Comparison of ENCODE assay signal across 20 cellular contexts in genomic region chr11:1988667-1989317, GRCh38. TPM values are rescaled to one million over a fixed set of nuclear protein-coding genes. Genes with fewer than 3 reads are reported as not detected.
DNase-seq lines count a peak whose midpoint lies in the region; ATAC-seq, FAIRE-seq and TF ChIP-seq lines count a peak whose summit lies in the region.
"Had no signal": no experiment of that assay in that cellular context is flagged by ENCODE, and none has a peak within 500 bp of the region (broad histone marks: within the 10 kb centered on the region; RNA-seq: fewer than 3 reads in every experiment).

No MANE protein-coding gene starts in this region.

- no peaks in the 10 kb centered on the region for H3K27me3 ChIP-seq in PC-9 (ENCODE audit: insufficient read depth, low read depth)
- H3K27me3 ChIP-seq in K562 (ENCODE audit: control insufficient read depth in 2 of 2, insufficient read depth in 2 of 2, low read length in 2 of 2), result no peaks in the 10 kb centered on the region
- H3K27me3 ChIP-seq in psoas muscle (ENCODE audit: insufficient read depth in 3 of 3, low read length in 2 of 3), result no peaks in the 10 kb centered on the region
- H3K27me3 ChIP-seq: gastrocnemius medialis, SJSA1 had no signal

- no peak for TF ChIP-seq RAD21 in K562 (CRISPR knock-in tag; conservative IDR thresholded peaks at IDR 0.05 in 1 of 2, IDR thresholded peaks at IDR 0.05 in 1 of 2)

- no CpG with 5 or more reads among the region's 24 CpGs for WGBS in K562 (ENCODE audit: insufficient coverage, low coverage, missing lambda C conversion rate)
- 68 to 78% (median 75%) methylated on average over 5 to 13 of the region's 24 CpGs for WGBS in psoas muscle, 3 donors

- H3K36me3 ChIP-seq in PC-9 (ENCODE audit: low read depth) (no peaks in the 10 kb centered on the region), K562 (ENCODE audit: control insufficient read depth, insufficient read depth, low read length) (no peaks in the 10 kb centered on the region), psoas muscle (ENCODE audit: insufficient read depth in 1 of 2, low read depth in 1 of 2) (no peaks in the 10 kb centered on the region)
- H3K36me3 ChIP-seq: gastrocnemius medialis, SJSA1 had no signal

- POLR2A ChIA-PET in PC-9 (lab: Charles Lee; ENCODE audit: unreplicated experiment), result no interaction called here
- POLR2A ChIA-PET in K562 (lab: Yijun Ruan, JAX), result interaction anchor here (0.6 kb wide), 3 partner anchors 18 to 681 kb away, joined by 3 read pairs; no protein-coding TSS in a partner anchor

- H3K4me2 ChIP-seq in PC-9 (no peak overlapping the region), K562 (ENCODE audit: insufficient read depth, low read length) (no peak overlapping the region)

- no peaks in the 10 kb centered on the region for H3F3A ChIP-seq in PC-9 (ENCODE audit: insufficient read depth, low read depth)

- ATAC-seq in K562, result peak; percentile 65
- peak in 3 of 4 donors; percentile 8 to 27 (median 26) for ATAC-seq in psoas muscle
- no peak for ATAC-seq in HG02870 (IDR thresholded peaks at IDR 0.05; ENCODE audit: unreplicated experiment)
- ATAC-seq: activated CD4-positive, CD25-positive, alpha-beta regulatory T cell treated with anti-CD3 and anti-CD28 coated beads, Interleukin-2, amount 50 U/mL, for 24 hours; esophagus mucosa had no signal

- H3K79me2 ChIP-seq in PC-9 (ENCODE audit: low read depth) (no peaks in the 10 kb centered on the region), K562 (ENCODE audit: control insufficient read depth, insufficient read depth, low read length) (no peaks in the 10 kb centered on the region)

- no peak for TF ChIP-seq EP300 in K562 (IDR thresholded peaks at IDR 0.05; ENCODE audit: low read length)

- no peaks in the 10 kb centered on the region for H3K9me3 ChIP-seq in PC-9 (ENCODE audit: insufficient read depth, low read depth)
- H3K9me3 ChIP-seq in K562 (replicated peaks; ENCODE audit: control insufficient read depth, insufficient read depth, low read depth, low read length), result no peaks in the 10 kb centered on the region
- H3K9me3 ChIP-seq in psoas muscle, result no peaks in the 10 kb centered on the region
- H3K9me3 ChIP-seq: gastrocnemius medialis, SJSA1 had no signal

- H3K27ac ChIP-seq in PC-9, result no peak overlapping the region
- no peak overlapping the region for H3K27ac ChIP-seq in K562 (ENCODE audit: extremely low read depth, low read depth, low read length)
- no peak overlapping the region for H3K27ac ChIP-seq in psoas muscle
- H3K27ac ChIP-seq: SJSA1, skin epidermis had no signal

- no peaks in the 10 kb centered on the region for H3K9me2 ChIP-seq in PC-9 (ENCODE audit: insufficient read depth)

- in situ Hi-C loops in K562 (cut with MboI), result no loop called here

- DNase-seq in PC-9 (peak; percentile 0 to 32), K562 (ENCODE audit: extremely low read depth in 1 of 4, low spot score in 3 of 4) (peak in 1 of 4 experiments; percentile 31), left kidney (ENCODE audit: low read depth, low spot score) (peak; percentile 93), psoas muscle (peak in 1 of 2 donors; percentile 52), cortex of kidney (lab: John Stamatoyannopoulos, UW) (no peak), HPDE6-E6E7 (ENCODE audit: extremely low spot score) (no peak), hepatic stellate cell (ENCODE audit: low spot score) (no peak)
- DNase-seq: amygdala; DND-41; effector CD4-positive, alpha-beta T cell; MM.1S; NCI-H2171 treated with DMSO at 0.1 percent for 48 hours; NCI-H69; occipital lobe had no signal

- CTCF ChIA-PET in PC-9 (lab: Charles Lee), result interaction anchor here (0.7 kb wide), 1 partner anchor 34 kb away, joined by 8 read pairs; no protein-coding TSS in a partner anchor
- CTCF ChIA-PET in K562 (lab: Yijun Ruan, JAX; ENCODE audit: low intra/inter-chr PET ratio), result no interaction called here

- no peak overlapping the region for H2AFZ ChIP-seq in PC-9
- no peak overlapping the region for H2AFZ ChIP-seq in K562 (ENCODE audit: low read depth, low read length)

- H4K20me1 ChIP-seq in PC-9 (ENCODE audit: insufficient read depth), result no peaks in the 10 kb centered on the region
- no peaks in the 10 kb centered on the region for H4K20me1 ChIP-seq in K562 (replicated peaks; ENCODE audit: control insufficient read depth, insufficient read depth, low read length)

- no peak for TF ChIP-seq POLR2A in K562 (conservative IDR thresholded peaks at IDR 0.05)

- intact Hi-C loops in PC-9 (cut with micrococcal nuclease; ENCODE audit: unreplicated experiment) (no loop called here), K562 (cut with micrococcal nuclease) (no loop called here), psoas muscle (cut with DNase I) (no loop called here)

- no peaks in the 10 kb centered on the region for H3K9me1 ChIP-seq in K562 (ENCODE audit: control insufficient read depth, insufficient read depth, low read length)

- TF ChIP-seq CTCF in PC-9 (conservative IDR thresholded peaks at IDR 0.05) (no peak), K562 (IDR thresholded peaks at IDR 0.05 in 2 of 3, conservative IDR thresholded peaks at IDR 0.05 in 1 of 3; ENCODE audit: insufficient read depth in 2 of 3, low read depth in 1 of 3, low read length in 3 of 3) (no peak), psoas muscle (IDR thresholded peaks at IDR 0.05) (no peak)

- H3K4me1 ChIP-seq in PC-9 (replicated peaks; ENCODE audit: insufficient read depth) (no peaks in the 10 kb centered on the region), K562 (replicated peaks in 1 of 2; ENCODE audit: control insufficient read depth in 2 of 2, insufficient read depth in 2 of 2, low read length in 2 of 2) (no peaks in the 10 kb centered on the region; a peak in 1 of 5 replicates), psoas muscle (no peaks in the 10 kb centered on the region)
- H3K4me1 ChIP-seq: gastrocnemius medialis, SJSA1 had no signal

- H3K4me3 ChIP-seq in PC-9, result no peak overlapping the region
- no peak overlapping the region for H3K4me3 ChIP-seq in K562
- no peak overlapping the region for H3K4me3 ChIP-seq in psoas muscle
- H3K4me3 ChIP-seq: gastrocnemius medialis, SJSA1, skin epidermis had no signal

- H3K9ac ChIP-seq in K562 (ENCODE audit: insufficient read depth in 1 of 2, low read depth in 2 of 2, low read length in 2 of 2), result no peak overlapping the region

- BruUV-seq in PC-9 (replicated peaks; lab: Mats Ljungman, UMichigan), result TSS peak; percentile 41
- no TSS peak for BruUV-seq in K562 (replicated peaks; lab: Mats Ljungman, UMichigan)

- peak; percentile 98 for FAIRE-seq in K562 (lab: Jason Lieb, UNC)

RNA-seq across cellular contexts. Expression of gene H19, which starts 8.8 kb away (rescaled TPM):
- total RNA-seq in PC-9 (2021) (0.26 and 0.53 TPM in 2 replicates), K562 (2014; rRNA removed) (18.7 and 20.7 TPM in 2 replicates), K562 (2014; rRNA removed; fragmentation: Illumina TruSeq; extraction: Trizol) (4.0 and 5.8 TPM in 2 replicates), K562 (2015; rRNA removed; fragmentation: Illumina TruSeq; extraction: Trizol) (20.5 and 24.6 TPM in 2 replicates), K562 (2021) (10.0 and 15.6 TPM in 2 replicates), psoas muscle (over 10,000 TPM in 1 of 4 donors, 1,000 to 10,000 TPM in 3; 2,069 to 10,740 (median 4,409) TPM)
- 18.4 and 75.9 TPM in 2 replicates for total RNA-seq in K562 (2011; cell fraction: chromatin; rRNA removed; ENCODE audit: low replicate concordance)
- total RNA-seq in K562 (2011; cell fraction: nucleolus; rRNA removed), result 34.1 and 71.4 TPM in 2 replicates
- 40.2 and 132 TPM in 2 replicates for total RNA-seq in K562 (2011; cell fraction: nucleoplasm; rRNA removed)
- polyA plus RNA-seq in K562 (2011; rRNA removed) (220 and 682 TPM in 2 replicates), K562 (2014; fragmentation: Illumina TruSeq; extraction: Trizol) (15.7 and 19.7 TPM in 2 replicates), K562 (2014; fragmentation: Nextera tagmentation; extraction: Ambion mirVana) (under 1 TPM; 0.13 to 0.63 TPM), K562 (2014; rRNA removed) (13.0 and 18.2 TPM in 2 replicates), psoas muscle (1,000 to 10,000 TPM; 1,446 to 5,104 (median 4,933) TPM)
- 487 and 1,836 TPM in 2 replicates for polyA plus RNA-seq in K562 (2011; cell fraction: cytosol; rRNA removed)
- 124 and 550 TPM in 2 replicates for polyA plus RNA-seq in K562 (2011; cell fraction: nucleus; rRNA removed)
- 7.2 and 15.5 TPM in 2 replicates for polyA plus RNA-seq in K562 (2012)
- polyA minus RNA-seq in K562 (2011; rRNA and poly(A)+ RNA removed), result 162 and 353 TPM in 2 replicates
- 373 and 514 TPM in 2 replicates for polyA minus RNA-seq in K562 (2011; cell fraction: cytosol; rRNA and poly(A)+ RNA removed)
- 32.9 and 61.7 TPM in 2 replicates for polyA minus RNA-seq in K562 (2011; cell fraction: nucleus; rRNA and poly(A)+ RNA removed)
- total RNA-seq: SJSA1 had no signal

RNA-seq across cellular contexts. Expression of gene MRPL23, which starts 41.7 kb away (rescaled TPM):
- total RNA-seq in PC-9 (2021) (66.4 and 76.3 TPM in 2 replicates), K562 (2014; rRNA removed) (109 and 128 TPM in 2 replicates), K562 (2014; rRNA removed; fragmentation: Illumina TruSeq; extraction: Trizol) (17.5 and 22.7 TPM in 2 replicates), K562 (2015; rRNA removed; fragmentation: Illumina TruSeq; extraction: Trizol) (46.2 and 53.3 TPM in 2 replicates), K562 (2021) (63.7 and 72.7 TPM in 2 replicates), psoas muscle (10 to 100 TPM; 46.3 to 91.8 (median 66.9) TPM)
- 26.8 and 80.9 TPM in 2 replicates for total RNA-seq in K562 (2011; cell fraction: chromatin; rRNA removed; ENCODE audit: low replicate concordance)
- 67.7 and 84.7 TPM in 2 replicates for total RNA-seq in K562 (2011; cell fraction: nucleolus; rRNA removed)
- total RNA-seq in K562 (2011; cell fraction: nucleoplasm; rRNA removed), result 43.5 and 46.6 TPM in 2 replicates
- polyA plus RNA-seq in K562 (2011; rRNA removed) (35.5 and 50.9 TPM in 2 replicates), K562 (2014; fragmentation: Illumina TruSeq; extraction: Trizol) (37.4 and 42.9 TPM in 2 replicates), K562 (2014; fragmentation: Nextera tagmentation; extraction: Ambion mirVana) (1 to 10 TPM in 1 of 2 experiments, under 1 TPM in 1; 0.44 to 1.1 TPM), K562 (2014; rRNA removed) (79.9 and 85.9 TPM in 2 replicates), psoas muscle (100 to 1,000 TPM in 2 of 3 donors, 10 to 100 TPM in 1; 75.4 to 163 (median 130) TPM)
- polyA plus RNA-seq in K562 (2011; cell fraction: cytosol; rRNA removed), result 131 and 155 TPM in 2 replicates
- 75.9 and 80.7 TPM in 2 replicates for polyA plus RNA-seq in K562 (2011; cell fraction: nucleus; rRNA removed)
- polyA plus RNA-seq in K562 (2012), result 44.3 and 53.3 TPM in 2 replicates
- 19.0 and 20.5 TPM in 2 replicates for polyA minus RNA-seq in K562 (2011; rRNA and poly(A)+ RNA removed)
- polyA minus RNA-seq in K562 (2011; cell fraction: cytosol; rRNA and poly(A)+ RNA removed), result 40.8 and 45.4 TPM in 2 replicates
- 53.0 and 70.8 TPM in 2 replicates for polyA minus RNA-seq in K562 (2011; cell fraction: nucleus; rRNA and poly(A)+ RNA removed)

Comparison
In these comparisons a context has a peak if more than half of its experiments do, and no peak if none do; other contexts are left out.
1. DNase-seq: peak in PC-9 (2 of 2) and left kidney (single experiment); none in cortex of kidney (single experiment), HPDE6-E6E7 (single experiment) and hepatic stellate cell (single experiment).
2. RNA of gene H19, which starts 8.8 kb away (total RNA-seq): 2,069 to 10,740 TPM in psoas muscle; 4.0 to 132 TPM in K562 and 0.26 to 0.53 TPM in PC-9; every median in the first group is over 10 times any median in the second.